ENCODE assay signal across 13 cellular contexts in genomic region chr2:216665717-216666116, GRCh38. TPM values are rescaled to one million over a fixed set of nuclear protein-coding genes. Genes with fewer than 3 reads are reported as not detected.
DNase-seq lines count a peak whose midpoint lies in the region; ATAC-seq and TF ChIP-seq lines count a peak whose summit lies in the region.
"Had no signal": no experiment of that assay in that cellular context is flagged by ENCODE, and none has a peak within 500 bp of the region (broad histone marks: within the 10 kb centered on the region; RNA-seq: fewer than 3 reads in every experiment).

No MANE protein-coding gene starts in this region.

- POLR2A ChIA-PET in activated CD4-positive, alpha-beta T cell treated with anti-CD3 and anti-CD28 coated beads, Interleukin-2, amount 10 ng/mL, durations not matched to agents 7 days and 5 days (lab: Charles Lee): no interaction called here

- H3K36me3 ChIP-seq in mucosa of stomach (ENCODE audit: control insufficient read depth, insufficient read depth, low read length): no peaks in the 10 kb centered on the region

- H3K27me3 ChIP-seq in mucosa of stomach (ENCODE audit: control insufficient read depth, insufficient read depth, low read length): no peaks in the 10 kb centered on the region

- peak; percentile 97 for DNase-seq in ELF-1 (ENCODE audit: low read depth, low spot score)
- DNase-seq in NCI-H510A (lab: John Stamatoyannopoulos, UW): peak; percentile 45
- no peak for DNase-seq in activated CD4-positive, alpha-beta T cell treated with anti-CD3 and anti-CD28 coated beads, Interleukin-2, amount 10 ng/mL, durations not matched to agents 7 days and 5 days
- no peak for DNase-seq in GM10266 (ENCODE audit: extremely low spot score)
- DNase-seq: CD4-positive, CD25-positive, alpha-beta regulatory T cell; NCI-H1694 treated with DMSO at 0.1 percent for 48 hours had no signal

- H3K36me3 Mint-ChIP-seq in activated CD4-positive, alpha-beta T cell treated with anti-CD3 and anti-CD28 coated beads, Interleukin-2, amount 10 ng/mL, durations not matched to agents 7 days and 5 days (ENCODE audit: low read depth): no peaks in the 10 kb centered on the region
- H3K36me3 Mint-ChIP-seq: CD4-positive, CD25-positive, alpha-beta regulatory T cell had no signal

- peak overlapping the region; percentile 29 for H3K9ac ChIP-seq in mucosa of stomach (ENCODE audit: low read length)

- H3K9me3 ChIP-seq in mucosa of stomach (ENCODE audit: control insufficient read depth, low read length): no peaks in the 10 kb centered on the region

- no peaks in the 10 kb centered on the region for H3K27me3 Mint-ChIP-seq in activated CD4-positive, alpha-beta T cell treated with anti-CD3 and anti-CD28 coated beads, Interleukin-2, amount 10 ng/mL, durations not matched to agents 7 days and 5 days

- ATAC-seq in esophagus mucosa (peak; percentile 61), GM19351 (IDR thresholded peaks at IDR 0.05; ENCODE audit: unreplicated experiment) (no peak), GM18867 (IDR thresholded peaks at IDR 0.05; ENCODE audit: unreplicated experiment) (no peak)

- H3K4me1 Mint-ChIP-seq in activated CD4-positive, alpha-beta T cell treated with anti-CD3 and anti-CD28 coated beads, Interleukin-2, amount 10 ng/mL, durations not matched to agents 7 days and 5 days: no peaks in the 10 kb centered on the region

- peaks cover 30% of the 10 kb centered on the region for H3K4me1 ChIP-seq in mucosa of stomach (ENCODE audit: control insufficient read depth, insufficient read depth, low read length)

- no peak overlapping the region for H3K4me3 Mint-ChIP-seq in activated CD4-positive, alpha-beta T cell treated with anti-CD3 and anti-CD28 coated beads, Interleukin-2, amount 10 ng/mL, durations not matched to agents 7 days and 5 days
- H3K4me3 Mint-ChIP-seq: CD4-positive, CD25-positive, alpha-beta regulatory T cell had no signal

- H3K4me3 ChIP-seq in mucosa of stomach (ENCODE audit: low read length): no peak overlapping the region
- H3K4me3 ChIP-seq: lung, SK-N-MC had no signal

- no peak overlapping the region for H3K27ac Mint-ChIP-seq in activated CD4-positive, alpha-beta T cell treated with anti-CD3 and anti-CD28 coated beads, Interleukin-2, amount 10 ng/mL, durations not matched to agents 7 days and 5 days
- H3K27ac Mint-ChIP-seq: CD4-positive, CD25-positive, alpha-beta regulatory T cell had no signal

- CTCF ChIA-PET in activated CD4-positive, alpha-beta T cell treated with anti-CD3 and anti-CD28 coated beads, Interleukin-2, amount 10 ng/mL, durations not matched to agents 7 days and 5 days (lab: Charles Lee): interaction anchor here (0.9 to 8.5 kb wide), 3 partner anchors 9 to 147 kb away, joined by 3 to 60 read pairs (median 4); no protein-coding TSS in a partner anchor

- no peaks in the 10 kb centered on the region for H3K9me3 Mint-ChIP-seq in activated CD4-positive, alpha-beta T cell treated with anti-CD3 and anti-CD28 coated beads, Interleukin-2, amount 10 ng/mL, durations not matched to agents 7 days and 5 days
- H3K9me3 Mint-ChIP-seq: CD4-positive, CD25-positive, alpha-beta regulatory T cell had no signal

- no peak for TF ChIP-seq CTCF in GM10266 (IDR thresholded peaks at IDR 0.05; ENCODE audit: control insufficient read depth, insufficient read depth, low read depth, missing control alignments)

RNA-seq across cellular contexts. Expression of gene IGFBP5, which starts 29.6 kb away (rescaled TPM):
- total RNA-seq in esophagus mucosa: 34.9 TPM
- not detected for total RNA-seq in activated CD4-positive, alpha-beta T cell treated with anti-CD3 and anti-CD28 coated beads, Interleukin-2, amount 10 ng/mL, durations not matched to agents 7 days and 5 days
- total RNA-seq: endothelial cell of umbilical vein had no signal

RNA-seq across cellular contexts. Expression of gene IGFBP2, which starts 32.5 kb away (rescaled TPM):
- total RNA-seq in esophagus mucosa: 192 TPM
- total RNA-seq in activated CD4-positive, alpha-beta T cell treated with anti-CD3 and anti-CD28 coated beads, Interleukin-2, amount 10 ng/mL, durations not matched to agents 7 days and 5 days: 10 to 100 TPM; 10.3 to 10.9 TPM
- total RNA-seq: CD4-positive, CD25-positive, alpha-beta regulatory T cell had no signal

Comparison
In these comparisons a context has a peak if more than half of its experiments do, and no peak if none do; other contexts are left out.
1. DNase-seq: peak in ELF-1 (single experiment) and NCI-H510A (single experiment); none in activated CD4-positive, alpha-beta T cell treated with anti-CD3 and anti-CD28 coated beads, Interleukin-2, amount 10 ng/mL, durations not matched to agents 7 days and 5 days (single experiment) and GM10266 (single experiment).
2. RNA of gene IGFBP5, which starts 29.6 kb away (total RNA-seq): 34.9 TPM in esophagus mucosa (single experiment); not detected in activated CD4-positive, alpha-beta T cell treated with anti-CD3 and anti-CD28 coated beads, Interleukin-2, amount 10 ng/mL, durations not matched to agents 7 days and 5 days; every median in the first group is over 10 times any median in the second.
3. RNA of gene IGFBP2, which starts 32.5 kb away (total RNA-seq): 192 TPM in esophagus mucosa (single experiment); 10.3 to 10.9 TPM in activated CD4-positive, alpha-beta T cell treated with anti-CD3 and anti-CD28 coated beads, Interleukin-2, amount 10 ng/mL, durations not matched to agents 7 days and 5 days; every median in the first group is over 10 times any median in the second.